ENCODE assay signal across 26 cellular contexts in genomic region chr15:64878708-64879107, GRCh38. TPM values are rescaled to one million over a fixed set of nuclear protein-coding genes. Genes with fewer than 3 reads are reported as not detected.
DNase-seq lines count a peak whose midpoint lies in the region; ATAC-seq, FAIRE-seq and TF ChIP-seq lines count a peak whose summit lies in the region.
"Had no signal": no experiment of that assay in that cellular context is flagged by ENCODE, and none has a peak within 500 bp of the region (broad histone marks: within the 10 kb centered on the region; RNA-seq: fewer than 3 reads in every experiment).

No MANE protein-coding gene starts in this region.

- H3K27me3 ChIP-seq in IMR-90 (ENCODE audit: control insufficient read depth, insufficient read depth, low read length) = no peaks in the 10 kb centered on the region
- no peaks in the 10 kb centered on the region for H3K27me3 ChIP-seq in endothelial cell of umbilical vein (ENCODE audit: control insufficient read depth in 2 of 2, insufficient read depth in 2 of 2, low read length in 2 of 2)
- H3K27me3 ChIP-seq: neural progenitor cell, SJSA1 had no signal

- peak overlapping the region; percentile 22; the same call in 1 of the 2 replicates for H2BK120ac ChIP-seq in IMR-90 (ENCODE audit: low read depth, low read length)

- H3K14ac ChIP-seq in IMR-90 (replicated peaks; ENCODE audit: low read depth, low read length) = no peak overlapping the region

- no peak overlapping the region for H4K5ac ChIP-seq in IMR-90 (ENCODE audit: low read depth, low read length)

- H3K27me3 Mint-ChIP-seq in stimulated activated memory B cell treated with anti-CD40 and anti-IgM and Interleukin-4, amounts not matched to agents 10 μg/mL and 1 μg/mL and 100 μg/mL, for 72 hours = no peaks in the 10 kb centered on the region
- H3K27me3 Mint-ChIP-seq: activated CD8-positive, alpha-beta T cell treated with anti-CD3 and anti-CD28 coated beads for 36 hours; activated naive CD4-positive, alpha-beta T cell treated with anti-CD3 and anti-CD28 coated beads, Interleukin-2, amount 10 ng/mL, durations not matched to agents 7 days and 5 days; CD4-positive, alpha-beta memory T cell; stimulated activated naive CD8-positive, alpha-beta T cell treated with anti-CD3 and anti-CD28 coated beads, Interleukin-15, Interleukin-2, amounts not matched to agents 100 ng/mL and 50 ng/mL, for 24 hours had no signal

- no peak overlapping the region for H2BK5ac ChIP-seq in IMR-90 (ENCODE audit: low read depth, low read length, poor library complexity, severe bottlenecking)

- H3K79me2 ChIP-seq in endothelial cell of umbilical vein (ENCODE audit: control insufficient read depth, insufficient read depth, low read length) = no peaks in the 10 kb centered on the region

- CTCF ChIA-PET in IMR-90 (lab: Yijun Ruan, JAX) (no interaction called here), endothelial cell of umbilical vein (lab: Charles Lee) (interaction anchor here (0.8 to 1.8 kb wide), 6 partner anchors 8 to 43 kb away, joined by 3 to 7 read pairs (median 3); no protein-coding TSS in a partner anchor)

- no peak overlapping the region for H3K4me2 ChIP-seq in IMR-90 (ENCODE audit: low read depth, low read length)
- H3K4me2 ChIP-seq in endothelial cell of umbilical vein (ENCODE audit: insufficient read depth, low read length) = no peak overlapping the region
- H3K4me2 ChIP-seq: neural progenitor cell had no signal

- in situ Hi-C loops in IMR-90 (cut with MboI; ENCODE audit: low sequenced_read_pairs) = no loop called here

- H2AK5ac ChIP-seq in IMR-90 (ENCODE audit: low read depth, low read length) = peak overlapping the region; percentile 75

- no CpG with 5 or more reads among the region's 9 CpGs for WGBS in IMR-90 (ENCODE audit: extremely low coverage in 2 of 2, insufficient read length in 1 of 2), 2 experiments

- H3K4me3 ChIP-seq in IMR-90 (ENCODE audit: insufficient read depth, low read depth, low read length) = no peak overlapping the region
- H3K4me3 ChIP-seq in endothelial cell of umbilical vein (replicated peaks in 1 of 3; ENCODE audit: insufficient read depth in 1 of 3, low read depth in 1 of 3, low read length in 3 of 3) = no peak overlapping the region
- H3K4me3 ChIP-seq: neural progenitor cell, SJSA1 had no signal

- no peak overlapping the region for H2AK9ac ChIP-seq in IMR-90 (replicated peaks; ENCODE audit: low read depth, low read length, poor library complexity)

- H3K27ac Mint-ChIP-seq in stimulated activated memory B cell treated with anti-CD40 and anti-IgM and Interleukin-4, amounts not matched to agents 10 μg/mL and 1 μg/mL and 100 μg/mL, for 72 hours = peak overlapping the region; percentile 11
- H3K27ac Mint-ChIP-seq: activated CD8-positive, alpha-beta T cell treated with anti-CD3 and anti-CD28 coated beads for 36 hours; activated naive CD4-positive, alpha-beta T cell treated with anti-CD3 and anti-CD28 coated beads, Interleukin-2, amount 10 ng/mL, durations not matched to agents 7 days and 5 days; neural progenitor cell; stimulated activated naive CD8-positive, alpha-beta T cell treated with anti-CD3 and anti-CD28 coated beads, Interleukin-15, Interleukin-2, amounts not matched to agents 100 ng/mL and 50 ng/mL, for 24 hours had no signal

- no peak overlapping the region; the same call in 1 of the 2 replicates for H4K91ac ChIP-seq in IMR-90 (ENCODE audit: insufficient read depth, low read depth, low read length)

- no peak for FAIRE-seq in endothelial cell of umbilical vein (lab: Jason Lieb, UNC)
- FAIRE-seq: endometrium, GM12891, H1, keratinocyte had no signal

- H3K36me3 ChIP-seq in IMR-90 (ENCODE audit: control insufficient read depth, insufficient read depth, low read length) (no peaks in the 10 kb centered on the region), endothelial cell of umbilical vein (ENCODE audit: control insufficient read depth in 2 of 2, extremely low read depth in 1 of 2, insufficient read depth in 2 of 2, low read length in 2 of 2) (no peaks in the 10 kb centered on the region)
- H3K36me3 ChIP-seq: neural progenitor cell, SJSA1 had no signal

- no peak for ATAC-seq in IMR-90 (ENCODE audit: low read depth)
- ATAC-seq in stimulated activated memory B cell treated with anti-CD40 and anti-IgM and Interleukin-4, amounts not matched to agents 10 μg/mL and 1 μg/mL and 100 μg/mL, for 72 hours = no peak
- ATAC-seq: activated CD8-positive, alpha-beta T cell treated with anti-CD3 and anti-CD28 coated beads for 36 hours had no signal

- no peak for TF ChIP-seq CTCF in IMR-90 (conservative IDR thresholded peaks at IDR 0.05; ENCODE audit: low read depth, low read length)
- no peak for TF ChIP-seq CTCF in endothelial cell of umbilical vein (IDR thresholded peaks at IDR 0.05; ENCODE audit: extremely low read depth in 1 of 2, insufficient read depth in 1 of 2, low read depth in 1 of 2, low read length in 2 of 2)

- no peaks in the 10 kb centered on the region for H4K20me1 ChIP-seq in IMR-90 (ENCODE audit: insufficient read depth, low read length)
- no peaks in the 10 kb centered on the region for H4K20me1 ChIP-seq in endothelial cell of umbilical vein (replicated peaks; ENCODE audit: control insufficient read depth, extremely low read depth, insufficient read depth, low read length)

- H3K9me3 Mint-ChIP-seq in stimulated activated memory B cell treated with anti-CD40 and anti-IgM and Interleukin-4, amounts not matched to agents 10 μg/mL and 1 μg/mL and 100 μg/mL, for 72 hours = no peaks in the 10 kb centered on the region
- H3K9me3 Mint-ChIP-seq: activated CD8-positive, alpha-beta T cell treated with anti-CD3 and anti-CD28 coated beads for 36 hours; activated naive CD4-positive, alpha-beta T cell treated with anti-CD3 and anti-CD28 coated beads, Interleukin-2, amount 10 ng/mL, durations not matched to agents 7 days and 5 days; CD4-positive, alpha-beta memory T cell; neural progenitor cell; stimulated activated naive CD8-positive, alpha-beta T cell treated with anti-CD3 and anti-CD28 coated beads, Interleukin-15, Interleukin-2, amounts not matched to agents 100 ng/mL and 50 ng/mL, for 24 hours had no signal

- H3K4me3 Mint-ChIP-seq in stimulated activated memory B cell treated with anti-CD40 and anti-IgM and Interleukin-4, amounts not matched to agents 10 μg/mL and 1 μg/mL and 100 μg/mL, for 72 hours = no peak overlapping the region
- H3K4me3 Mint-ChIP-seq: activated CD8-positive, alpha-beta T cell treated with anti-CD3 and anti-CD28 coated beads for 36 hours; activated naive CD4-positive, alpha-beta T cell treated with anti-CD3 and anti-CD28 coated beads, Interleukin-2, amount 10 ng/mL, durations not matched to agents 7 days and 5 days; CD4-positive, alpha-beta memory T cell; neural progenitor cell; stimulated activated naive CD8-positive, alpha-beta T cell treated with anti-CD3 and anti-CD28 coated beads, Interleukin-15, Interleukin-2, amounts not matched to agents 100 ng/mL and 50 ng/mL, for 24 hours had no signal

- DNase-seq in IMR-90 = no peak
- DNase-seq in endothelial cell of umbilical vein (ENCODE audit: low read depth, low spot score) = peak; percentile 37
- DNase-seq in lung microvascular endothelial cell (ENCODE audit: low read depth in 2 of 2) = peak; percentile 82 to 95
- DNase-seq in activated effector memory CD4-positive, alpha-beta T cell treated with anti-CD3 and anti-CD28 coated beads, Interleukin-2, amount 50 U/mL, for 16 hours = no peak
- DNase-seq in NCI-H2227 treated with DMSO at 0.1 percent for 48 hours (lab: John Stamatoyannopoulos, UW) = no peak
- DNase-seq in stimulated activated CD8-positive, alpha-beta memory T cell treated with anti-CD3 and anti-CD28 coated beads, Interleukin-4, amount 100 ng/mL, for 48 hours = no peak
- DNase-seq in NK-92 treated with Interleukin-12 subunit alpha and Interleukin-12 subunit beta, amount 100 ng/mL, for 24 hours (lab: John Stamatoyannopoulos, UW) = no peak
- DNase-seq: activated CD4-positive, CD25-positive, alpha-beta regulatory T cell; activated CD8-positive, alpha-beta T cell treated with anti-CD3 and anti-CD28 coated beads for 36 hours; activated naive CD4-positive, alpha-beta T cell treated with anti-CD3 and anti-CD28 coated beads, Interleukin-2, amount 10 ng/mL, durations not matched to agents 7 days and 5 days; activated T-cell treated with anti-CD3 and anti-CD28 coated beads, Interleukin-2, amount 50 U/mL, for 1 hour; CD4-positive, alpha-beta memory T cell; hypothalamus; Karpas-422; NCI-H1092; NCI-H2107; NCI-H69; OCI-M1 had no signal

- H2BK15ac ChIP-seq in IMR-90 (ENCODE audit: low read depth, low read length) = no peak overlapping the region

- H3K4me1 ChIP-seq in IMR-90 (ENCODE audit: control insufficient read depth, insufficient read depth, low read length) (peaks cover 19% of the 10 kb centered on the region), endothelial cell of umbilical vein (ENCODE audit: control insufficient read depth, extremely low read depth, insufficient read depth, low read length) (peaks cover 17% of the 10 kb centered on the region)

- H3K4me1 Mint-ChIP-seq in stimulated activated memory B cell treated with anti-CD40 and anti-IgM and Interleukin-4, amounts not matched to agents 10 μg/mL and 1 μg/mL and 100 μg/mL, for 72 hours = peaks cover 54% of the 10 kb centered on the region

- H3K9ac ChIP-seq in IMR-90 (ENCODE audit: low read depth, low read length) (no peak overlapping the region), endothelial cell of umbilical vein (replicated peaks; ENCODE audit: extremely low read depth, insufficient read depth, low read length) (no peak overlapping the region)
- H3K9ac ChIP-seq: neural progenitor cell had no signal

- H3K9me1 ChIP-seq in IMR-90 (ENCODE audit: insufficient read depth, low read length) (peaks cover 21% of the 10 kb centered on the region), endothelial cell of umbilical vein (replicated peaks; ENCODE audit: control insufficient read depth, extremely low read depth, insufficient read depth, low read length) (no peaks in the 10 kb centered on the region)

- no peak overlapping the region for H3K23ac ChIP-seq in IMR-90 (ENCODE audit: low read depth, low read length)

- intact Hi-C loops in IMR-90 (cut with micrococcal nuclease) = no loop called here
- intact Hi-C loops in endothelial cell of umbilical vein (cut with micrococcal nuclease) = no loop called here

- dilution Hi-C loops in IMR-90 (cut with HindIII; ENCODE audit: low sequenced_read_pairs, unreplicated experiment) (no loop called here), endothelial cell of umbilical vein (cut with MboI; ENCODE audit: extremely low pct_ligation_motif_present, low sequenced_read_pairs) (no loop called here)

- BruUV-seq in IMR-90 (replicated peaks; lab: Mats Ljungman, UMichigan) = no TSS peak
- BruUV-seq in endothelial cell of umbilical vein (replicated peaks; lab: Mats Ljungman, UMichigan) = no TSS peak

- H3K18ac ChIP-seq in IMR-90 (ENCODE audit: low read depth, low read length) = no peak overlapping the region

- H2AFZ ChIP-seq in IMR-90 (replicated peaks; ENCODE audit: low read length, poor library complexity) (peak overlapping the region; percentile 1), endothelial cell of umbilical vein (ENCODE audit: low read depth, low read length) (no peak overlapping the region)
- H2AFZ ChIP-seq: neural progenitor cell had no signal

- no peak overlapping the region for H4K8ac ChIP-seq in IMR-90 (ENCODE audit: low read depth in 2 of 2, low read length in 2 of 2)

- no peak overlapping the region for H2BK20ac ChIP-seq in IMR-90 (ENCODE audit: low read depth, low read length)

- peaks cover 0 to 17% of the 10 kb centered on the region in 2 experiments; a peak in 1 of 4 replicates for H3K79me1 ChIP-seq in IMR-90 (ENCODE audit: low read depth in 1 of 2, low read length in 2 of 2)

- no peak overlapping the region for H3K56ac ChIP-seq in IMR-90 (ENCODE audit: extremely low read depth, insufficient read depth, low read length)

- H3K36me3 Mint-ChIP-seq in stimulated activated memory B cell treated with anti-CD40 and anti-IgM and Interleukin-4, amounts not matched to agents 10 μg/mL and 1 μg/mL and 100 μg/mL, for 72 hours = no peaks in the 10 kb centered on the region
- H3K36me3 Mint-ChIP-seq: activated naive CD4-positive, alpha-beta T cell treated with anti-CD3 and anti-CD28 coated beads, Interleukin-2, amount 10 ng/mL, durations not matched to agents 7 days and 5 days; CD4-positive, alpha-beta memory T cell; neural progenitor cell had no signal

- 0 out of 2 replicates have a peak overlapping the region, but pooled peaks have one; percentile 17 for H3K4ac ChIP-seq in IMR-90 (ENCODE audit: low read depth, low read length)

- POLR2A ChIA-PET in IMR-90 (lab: Charles Lee; ENCODE audit: unreplicated experiment) = no interaction called here
- POLR2A ChIA-PET in endothelial cell of umbilical vein (lab: Charles Lee) = interaction anchor here (0.6 to 1.3 kb wide), 3 partner anchors 8 to 16 kb away, joined by 3 to 4 read pairs (median 3); no protein-coding TSS in a partner anchor

- no peak for TF ChIP-seq POLR2A in IMR-90 (IDR thresholded peaks at IDR 0.05; ENCODE audit: low read depth, low read length)
- TF ChIP-seq POLR2A in endothelial cell of umbilical vein (IDR thresholded peaks at IDR 0.05; ENCODE audit: low read depth, low read length) = no peak

- H3K27ac ChIP-seq in IMR-90 (ENCODE audit: insufficient read depth, low read length) (no peak overlapping the region), endothelial cell of umbilical vein (ENCODE audit: insufficient read depth, low read depth, low read length) (no peak overlapping the region)
- H3K27ac ChIP-seq: neural progenitor cell, SJSA1 had no signal

- TF ChIP-seq RAD21 in IMR-90 (IDR thresholded peaks at IDR 0.05; ENCODE audit: low read length) = no peak

- H3K9me3 ChIP-seq in IMR-90 (ENCODE audit: control insufficient read depth, insufficient read depth, low read length) (no peaks in the 10 kb centered on the region), endothelial cell of umbilical vein (replicated peaks; ENCODE audit: control insufficient read depth, insufficient read depth, low read length) (no peaks in the 10 kb centered on the region)
- H3K9me3 ChIP-seq: SJSA1 had no signal

RNA-seq across cellular contexts. Expression of gene ANKDD1A, which starts 33.0 kb away (rescaled TPM):
- total RNA-seq in IMR-90 (2012; rRNA removed) = 2.8 and 3.6 TPM in 2 replicates
- 3.0 and 4.9 TPM in 2 replicates for polyA plus RNA-seq in IMR-90 (2012; rRNA removed)
- polyA plus RNA-seq in IMR-90 (2012; cell fraction: cytosol; rRNA removed) = 2.1 and 4.6 TPM in 2 replicates
- polyA plus RNA-seq in IMR-90 (2012; cell fraction: nucleus; rRNA removed; ENCODE audit: low replicate concordance) = 9.8 and 13.4 TPM in 2 replicates
- total RNA-seq in endothelial cell of umbilical vein = 2.4 and 2.6 TPM in 2 replicates
- 1.8 and 2.0 TPM in 2 replicates for polyA plus RNA-seq in endothelial cell of umbilical vein
- polyA plus RNA-seq in endothelial cell of umbilical vein (2011; cell fraction: cytosol; rRNA removed) = 1.4 and 1.9 TPM in 2 replicates
- 4.1 and 5.6 TPM in 2 replicates for polyA plus RNA-seq in endothelial cell of umbilical vein (2011; cell fraction: nucleus; rRNA removed)
- polyA plus RNA-seq in endothelial cell of umbilical vein (2012) = 1.9 and 2.4 TPM in 2 replicates
- polyA minus RNA-seq in endothelial cell of umbilical vein = 3.2 and 3.3 TPM in 2 replicates
- polyA minus RNA-seq in endothelial cell of umbilical vein (2011; cell fraction: cytosol; rRNA and poly(A)+ RNA removed) = not detected
- 4.1 and 5.7 TPM in 2 replicates for polyA minus RNA-seq in endothelial cell of umbilical vein (2011; cell fraction: nucleus; rRNA and poly(A)+ RNA removed)
- 3.0 and 3.7 TPM in 2 replicates for total RNA-seq in lung microvascular endothelial cell

RNA-seq across cellular contexts. Expression of gene PLEKHO2, which starts 37.0 kb away (rescaled TPM):
- total RNA-seq in IMR-90 (2012; rRNA removed) (18.6 and 19.0 TPM in 2 replicates), endothelial cell of umbilical vein (20.7 and 24.9 TPM in 2 replicates), lung microvascular endothelial cell (47.1 and 62.7 TPM in 2 replicates)
- polyA plus RNA-seq in IMR-90 (2012; rRNA removed) (22.5 and 24.6 TPM in 2 replicates), endothelial cell of umbilical vein (21.9 and 23.9 TPM in 2 replicates)
- polyA plus RNA-seq in IMR-90 (2012; cell fraction: cytosol; rRNA removed) = 12.6 and 25.0 TPM in 2 replicates
- polyA plus RNA-seq in IMR-90 (2012; cell fraction: nucleus; rRNA removed; ENCODE audit: low replicate concordance) = 37.2 and 43.5 TPM in 2 replicates
- 17.5 and 20.2 TPM in 2 replicates for polyA plus RNA-seq in endothelial cell of umbilical vein (2011; cell fraction: cytosol; rRNA removed)
- 18.5 and 19.2 TPM in 2 replicates for polyA plus RNA-seq in endothelial cell of umbilical vein (2011; cell fraction: nucleus; rRNA removed)
- 15.5 and 18.0 TPM in 2 replicates for polyA plus RNA-seq in endothelial cell of umbilical vein (2012)
- 22.7 and 24.0 TPM in 2 replicates for polyA minus RNA-seq in endothelial cell of umbilical vein
- polyA minus RNA-seq in endothelial cell of umbilical vein (2011; cell fraction: cytosol; rRNA and poly(A)+ RNA removed) = 0.82 TPM
- polyA minus RNA-seq in endothelial cell of umbilical vein (2011; cell fraction: nucleus; rRNA and poly(A)+ RNA removed) = 9.4 and 10.0 TPM in 2 replicates

RNA-seq across cellular contexts. Expression of gene PIF1, which starts 53.3 kb away (rescaled TPM):
- total RNA-seq in IMR-90 (2012; rRNA removed) (3.9 and 5.3 TPM in 2 replicates), endothelial cell of umbilical vein (45.4 and 52.7 TPM in 2 replicates), lung microvascular endothelial cell (1.8 and 5.4 TPM in 2 replicates)
- polyA plus RNA-seq in IMR-90 (2012; rRNA removed) (19.2 and 19.9 TPM in 2 replicates), endothelial cell of umbilical vein (18.6 and 23.0 TPM in 2 replicates)
- 10.6 and 10.8 TPM in 2 replicates for polyA plus RNA-seq in IMR-90 (2012; cell fraction: cytosol; rRNA removed)
- 72.6 and 161 TPM in 2 replicates for polyA plus RNA-seq in IMR-90 (2012; cell fraction: nucleus; rRNA removed; ENCODE audit: low replicate concordance)
- polyA plus RNA-seq in endothelial cell of umbilical vein (2011; cell fraction: cytosol; rRNA removed) = 7.8 and 18.1 TPM in 2 replicates
- polyA plus RNA-seq in endothelial cell of umbilical vein (2011; cell fraction: nucleus; rRNA removed) = 83.1 and 118 TPM in 2 replicates
- polyA plus RNA-seq in endothelial cell of umbilical vein (2012) = 5.3 and 10.0 TPM in 2 replicates
- polyA minus RNA-seq in endothelial cell of umbilical vein = 14.0 and 14.9 TPM in 2 replicates
- 12.5 TPM for polyA minus RNA-seq in endothelial cell of umbilical vein (2011; cell fraction: cytosol; rRNA and poly(A)+ RNA removed)
- polyA minus RNA-seq in endothelial cell of umbilical vein (2011; cell fraction: nucleus; rRNA and poly(A)+ RNA removed) = 19.1 and 19.6 TPM in 2 replicates
- polyA plus RNA-seq: CD4-positive, alpha-beta memory T cell had no signal

Comparison
In these comparisons a context has a peak if more than half of its experiments do, and no peak if none do; other contexts are left out.
1. DNase-seq: peak in endothelial cell of umbilical vein (single experiment) and lung microvascular endothelial cell (2 of 2); none in IMR-90 (single experiment), activated effector memory CD4-positive, alpha-beta T cell treated with anti-CD3 and anti-CD28 coated beads, Interleukin-2, amount 50 U/mL, for 16 hours (single experiment), NCI-H2227 treated with DMSO at 0.1 percent for 48 hours (single experiment), stimulated activated CD8-positive, alpha-beta memory T cell treated with anti-CD3 and anti-CD28 coated beads, Interleukin-4, amount 100 ng/mL, for 48 hours (single experiment) and NK-92 treated with Interleukin-12 subunit alpha and Interleukin-12 subunit beta, amount 100 ng/mL, for 24 hours (single experiment).